ENCODE assay signal across 1 cellular context in the genomic region with DNA sequence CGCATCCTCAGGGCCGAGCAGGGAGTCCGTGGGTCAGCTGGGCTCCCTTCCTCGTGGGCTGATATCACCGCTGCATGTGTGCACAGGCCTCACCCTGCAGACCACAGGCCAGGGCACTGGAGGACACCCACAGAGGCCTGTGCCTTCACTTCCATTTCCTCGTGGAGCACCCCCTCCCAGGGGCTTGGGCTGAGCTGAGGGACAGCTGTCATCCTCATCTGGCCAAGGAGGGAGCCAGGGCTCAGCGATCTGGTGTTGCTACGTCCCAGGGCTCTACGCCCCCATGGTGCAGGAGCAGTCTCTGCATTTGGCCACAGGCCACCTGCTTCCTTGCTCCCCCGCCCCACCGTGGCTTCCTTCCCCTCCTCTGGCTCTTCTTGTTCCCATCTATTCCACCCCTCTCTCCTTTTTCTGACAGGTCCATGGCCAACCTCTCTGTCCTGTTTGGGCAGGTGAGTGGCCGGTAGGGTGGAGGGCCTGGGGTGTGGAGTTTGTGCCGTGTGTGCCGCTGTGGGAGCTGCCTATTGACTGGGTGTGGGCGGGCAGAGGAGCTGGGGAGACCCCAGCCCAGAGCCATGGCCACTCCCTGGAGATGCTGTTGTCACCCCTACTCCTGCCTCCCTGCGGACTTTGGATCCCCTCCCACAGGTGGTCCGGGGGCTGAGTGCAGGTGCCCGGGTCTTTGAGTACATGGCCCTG.
TF ChIP-seq lines count a peak whose summit lies in the region.

No MANE protein-coding gene starts in this region.

TF ChIP-seq in HEK293, 187 proteins besides CTCF, POLR2A, EP300 and RAD21 (continued from another document):
- TF ChIP-seq, protein P1, sequence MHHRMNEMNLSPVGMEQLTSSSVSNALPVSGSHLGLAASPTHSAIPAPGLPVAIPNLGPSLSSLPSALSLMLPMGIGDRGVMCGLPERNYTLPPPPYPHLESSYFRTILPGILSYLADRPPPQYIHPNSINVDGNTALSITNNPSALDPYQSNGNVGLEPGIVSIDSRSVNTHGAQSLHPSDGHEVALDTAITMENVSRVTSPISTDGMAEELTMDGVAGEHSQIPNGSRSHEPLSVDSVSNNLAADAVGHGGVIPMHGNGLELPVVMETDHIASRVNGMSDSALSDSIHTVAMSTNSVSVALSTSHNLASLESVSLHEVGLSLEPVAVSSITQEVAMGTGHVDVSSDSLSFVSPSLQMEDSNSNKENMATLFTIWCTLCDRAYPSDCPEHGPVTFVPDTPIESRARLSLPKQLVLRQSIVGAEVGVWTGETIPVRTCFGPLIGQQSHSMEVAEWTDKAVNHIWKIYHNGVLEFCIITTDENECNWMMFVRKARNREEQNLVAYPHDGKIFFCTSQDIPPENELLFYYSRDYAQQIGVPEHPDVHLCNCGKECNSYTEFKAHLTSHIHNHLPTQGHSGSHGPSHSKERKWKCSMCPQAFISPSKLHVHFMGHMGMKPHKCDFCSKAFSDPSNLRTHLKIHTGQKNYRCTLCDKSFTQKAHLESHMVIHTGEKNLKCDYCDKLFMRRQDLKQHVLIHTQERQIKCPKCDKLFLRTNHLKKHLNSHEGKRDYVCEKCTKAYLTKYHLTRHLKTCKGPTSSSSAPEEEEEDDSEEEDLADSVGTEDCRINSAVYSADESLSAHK (tag by site-specific recombination; IDR thresholded peaks at IDR 0.05) = no peak
- TF ChIP-seq, protein P2, sequence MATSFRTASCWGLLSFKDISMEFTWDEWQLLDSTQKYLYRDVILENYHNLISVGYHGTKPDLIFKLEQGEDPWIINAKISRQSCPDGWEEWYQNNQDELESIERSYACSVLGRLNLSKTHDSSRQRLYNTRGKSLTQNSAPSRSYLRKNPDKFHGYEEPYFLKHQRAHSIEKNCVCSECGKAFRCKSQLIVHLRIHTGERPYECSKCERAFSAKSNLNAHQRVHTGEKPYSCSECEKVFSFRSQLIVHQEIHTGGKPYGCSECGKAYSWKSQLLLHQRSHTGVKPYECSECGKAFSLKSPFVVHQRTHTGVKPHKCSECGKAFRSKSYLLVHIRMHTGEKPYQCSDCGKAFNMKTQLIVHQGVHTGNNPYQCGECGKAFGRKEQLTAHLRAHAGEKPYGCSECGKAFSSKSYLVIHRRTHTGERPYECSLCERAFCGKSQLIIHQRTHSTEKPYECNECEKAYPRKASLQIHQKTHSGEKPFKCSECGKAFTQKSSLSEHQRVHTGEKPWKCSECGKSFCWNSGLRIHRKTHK (tag by site-specific recombination; IDR thresholded peaks at IDR 0.05) = no peak
- TF ChIP-seq ZNF473 (tag by site-specific recombination; IDR thresholded peaks at IDR 0.05) (no peak), ZFHX2 (tag by site-specific recombination; conservative IDR thresholded peaks at IDR 0.05) (peak; percentile 40), SCRT1 (tag by site-specific recombination; IDR thresholded peaks at IDR 0.05; ENCODE audit: borderline replicate concordance) (no peak), EGR2 (tag by site-specific recombination; IDR thresholded peaks at IDR 0.05; ENCODE audit: low read depth) (peak; percentile 21; the same call in 1 of the 2 replicates), SP3 (tag by site-specific recombination; IDR thresholded peaks at IDR 0.05) (no peak), HOXD13 (CRISPR knock-in tag; IDR thresholded peaks at IDR 0.05; ENCODE audit: borderline replicate concordance) (no peak)
